25 cellular contexts compared by ENCODE assay signal in the genomic region with DNA sequence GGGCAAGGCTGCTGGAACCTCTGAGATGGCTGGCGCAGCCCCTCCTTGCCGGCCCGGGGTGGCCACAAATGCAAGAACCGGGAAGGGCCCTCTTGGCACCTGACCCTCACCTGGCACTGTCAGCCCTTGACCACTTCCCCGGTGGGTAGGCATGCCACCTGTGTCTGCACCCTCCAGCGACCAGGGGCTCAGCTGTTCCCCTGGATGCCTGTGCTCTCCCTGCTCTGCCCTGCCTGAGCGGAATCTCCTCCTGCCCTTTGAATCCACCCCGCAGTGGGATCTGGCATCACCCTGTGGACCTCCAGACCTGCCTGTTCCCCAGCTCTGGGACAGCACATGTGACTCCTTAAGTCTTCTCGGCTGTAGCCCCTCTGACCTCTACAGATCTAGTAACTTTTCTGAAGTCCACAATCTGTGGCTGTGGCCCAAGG. TPM values are rescaled to one million over a fixed set of nuclear protein-coding genes. Genes with fewer than 3 reads are reported as not detected.
DNase-seq lines count a peak whose midpoint lies in the region; ATAC-seq and TF ChIP-seq lines count a peak whose summit lies in the region.
"Had no signal": no experiment of that assay in that cellular context is flagged by ENCODE, and none has a peak within 500 bp of the region (broad histone marks: within the 10 kb centered on the region; RNA-seq: fewer than 3 reads in every experiment).

No MANE protein-coding gene starts in this region.

- intact Hi-C loops in cardiac septum (cut with DNase I) = loop anchor here (2.0 to 5.0 kb wide), 2 partner anchors 18 to 70 kb away; no protein-coding TSS in a partner anchor
- intact Hi-C loops in left cardiac atrium (cut with DNase I) = loop anchor here in 1 of 2 donors (5.0 kb wide), 1 partner anchor 125 kb away; no protein-coding TSS in a partner anchor
- intact Hi-C loops in sciatic nerve (cut with DNase I) = no loop called here
- intact Hi-C loops in vagina (cut with DNase I) = no loop called here

- TF ChIP-seq CTCF in vagina (IDR thresholded peaks at IDR 0.05) = no peak

- peak; percentile 74 for DNase-seq in cardiac septum (ENCODE audit: low spot score)
- DNase-seq in left cardiac atrium = no peak
- peak; percentile 51 for DNase-seq in islet precursor cell
- peak; percentile 58 for DNase-seq in sciatic nerve (ENCODE audit: low spot score)
- DNase-seq in vagina (ENCODE audit: extremely low spot score in 2 of 2) = no peak
- DNase-seq in cerebellar cortex (ENCODE audit: low spot score) = no peak
- DNase-seq in activated CD4-positive, CD25-positive, alpha-beta regulatory T cell treated with anti-CD3 and anti-CD28 coated beads, Interleukin-2, amount 50 U/mL, for 72 hours = no peak
- DNase-seq in stimulated activated CD4-positive, alpha-beta T cell treated with anti-CD3 and anti-CD28 coated beads, Interleukin-2, amount 100 ng/mL, for 24 hours = no peak
- DNase-seq: activated CD4-positive, alpha-beta T cell treated with anti-CD3 and anti-CD28 coated beads for 4 hours; activated CD8-positive, alpha-beta memory T cell treated with anti-CD3 and anti-CD28 coated beads for 24 hours; activated effector memory CD4-positive, alpha-beta T cell treated with anti-CD3 and anti-CD28 coated beads, Interleukin-2, amount 50 U/mL, for 16 hours; CD4-positive, alpha-beta memory T cell; central memory CD4-positive, alpha-beta T cell; dermis blood vessel endothelial cell; EL; H7; mammary epithelial cell; NCI-H1105 treated with DMSO at 0.1 percent for 48 hours; NCI-H1930; NCI-H524; PC-3; SHP77; stimulated activated naive CD8-positive, alpha-beta T cell treated with anti-CD3 and anti-CD28 coated beads, Interleukin-15, amount 100 ng/mL, for 72 hours had no signal

- H3K36me3 ChIP-seq in vagina = no peaks in the 10 kb centered on the region

- ATAC-seq in left cardiac atrium (no peak), sciatic nerve (peak; percentile 4)
- ATAC-seq: K562; PC-3; stimulated activated naive CD8-positive, alpha-beta T cell treated with anti-CD3 and anti-CD28 coated beads, Interleukin-15, amount 100 ng/mL, for 72 hours had no signal

- no peak for TF ChIP-seq POLR2A in vagina (IDR thresholded peaks at IDR 0.05)

- H3K9me3 ChIP-seq in vagina = no peaks in the 10 kb centered on the region

- H3K27ac ChIP-seq in vagina = peak overlapping the region; percentile 71
- H3K27ac ChIP-seq: 22Rv1 had no signal

- peaks cover 8% of the 10 kb centered on the region for H3K4me1 ChIP-seq in vagina

- H3K4me3 ChIP-seq in vagina = no peak overlapping the region
- H3K4me3 ChIP-seq: K562 had no signal

- H3K27me3 ChIP-seq in vagina = no peaks in the 10 kb centered on the region

RNA-seq across cellular contexts. Expression of gene FGD5, which starts 26.1 kb away (rescaled TPM):
- 15.6 TPM for total RNA-seq in cardiac septum
- total RNA-seq in left cardiac atrium = 10 to 100 TPM; 19.3 to 28.7 TPM
- 57.4 TPM for total RNA-seq in sciatic nerve
- 16.2 TPM for total RNA-seq in vagina
- total RNA-seq: mammary epithelial cell, PC-3 had no signal

Comparison
In these comparisons a context has a peak if more than half of its experiments do, and no peak if none do; other contexts are left out.
1. DNase-seq: peak in cardiac septum (single experiment), islet precursor cell (single experiment) and sciatic nerve (single experiment); none in left cardiac atrium (single experiment), vagina (0 of 2), cerebellar cortex (single experiment), activated CD4-positive, CD25-positive, alpha-beta regulatory T cell treated with anti-CD3 and anti-CD28 coated beads, Interleukin-2, amount 50 U/mL, for 72 hours (single experiment) and stimulated activated CD4-positive, alpha-beta T cell treated with anti-CD3 and anti-CD28 coated beads, Interleukin-2, amount 100 ng/mL, for 24 hours (0 of 2).